Comparison of ENCODE assay signal across 11 cellular contexts in genomic region chr1:32984090-32984828, GRCh38. TPM values are rescaled to one million over a fixed set of nuclear protein-coding genes. Genes with fewer than 3 reads are reported as not detected.
DNase-seq lines count a peak whose midpoint lies in the region; ATAC-seq and TF ChIP-seq lines count a peak whose summit lies in the region.
"Had no signal": no experiment of that assay in that cellular context is flagged by ENCODE, and none has a peak within 500 bp of the region (broad histone marks: within the 10 kb centered on the region; RNA-seq: fewer than 3 reads in every experiment).

No MANE protein-coding gene starts in this region.

- no peaks in the 10 kb centered on the region for H3K36me3 Mint-ChIP-seq in activated T-cell treated with anti-CD3 and anti-CD28 coated beads, Interleukin-2, amount 50 U/mL, for 24 hours (ENCODE audit: low read depth)
- peaks cover 4% of the 10 kb centered on the region for H3K36me3 Mint-ChIP-seq in activated CD4-positive, alpha-beta T cell treated with anti-CD3 and anti-CD28 coated beads, Interleukin-2, amount 10 ng/mL, durations not matched to agents 7 days and 5 days (ENCODE audit: low read depth)
- no peaks in the 10 kb centered on the region for H3K36me3 Mint-ChIP-seq in endothelial cell (ENCODE audit: low read depth, unreplicated experiment)

- ATAC-seq in HG03108 (IDR thresholded peaks at IDR 0.05; ENCODE audit: unreplicated experiment), result no peak

- DNase-seq in activated T-cell treated with anti-CD3 and anti-CD28 coated beads, Interleukin-2, amount 50 U/mL, for 24 hours, result no peak
- DNase-seq in activated T-cell treated with anti-CD3 and anti-CD28 coated beads for 4 hours (no peak), fibroblast of peridontal ligament (ENCODE audit: extremely low read depth) (peak; percentile 81), substantia nigra (lab: John Stamatoyannopoulos, UW) (peak in 2 of 49 donors; percentile 13 to 24), LoVo (ENCODE audit: low spot score) (no peak), endothelial cell (ENCODE audit: low spot score) (no peak)
- DNase-seq in activated CD4-positive, alpha-beta T cell treated with anti-CD3 and anti-CD28 coated beads, Interleukin-2, amount 10 ng/mL, durations not matched to agents 7 days and 5 days, result peak; percentile 67
- DNase-seq: AML-193, NCI-H2029 treated with DMSO at 0.1 percent for 48 hours had no signal

- POLR2A ChIA-PET in activated CD4-positive, alpha-beta T cell treated with anti-CD3 and anti-CD28 coated beads, Interleukin-2, amount 10 ng/mL, durations not matched to agents 7 days and 5 days (lab: Charles Lee), result no interaction called here

- CTCF ChIA-PET in activated CD4-positive, alpha-beta T cell treated with anti-CD3 and anti-CD28 coated beads, Interleukin-2, amount 10 ng/mL, durations not matched to agents 7 days and 5 days (lab: Charles Lee), result interaction anchor here (0.6 to 2.3 kb wide), 9 partner anchors 9 to 1308 kb away, joined by 3 to 10 read pairs (median 5); partner anchors contain the start of gene RNF19B

- no peaks in the 10 kb centered on the region for H3K27me3 Mint-ChIP-seq in activated T-cell treated with anti-CD3 and anti-CD28 coated beads, Interleukin-2, amount 50 U/mL, for 24 hours
- no peaks in the 10 kb centered on the region for H3K27me3 Mint-ChIP-seq in activated CD4-positive, alpha-beta T cell treated with anti-CD3 and anti-CD28 coated beads, Interleukin-2, amount 10 ng/mL, durations not matched to agents 7 days and 5 days
- H3K27me3 Mint-ChIP-seq in endothelial cell (ENCODE audit: unreplicated experiment), result peaks cover 7% of the 10 kb centered on the region

- peak overlapping the region; percentile 76 for H3K27ac Mint-ChIP-seq in activated T-cell treated with anti-CD3 and anti-CD28 coated beads, Interleukin-2, amount 50 U/mL, for 24 hours
- H3K27ac Mint-ChIP-seq in activated CD4-positive, alpha-beta T cell treated with anti-CD3 and anti-CD28 coated beads, Interleukin-2, amount 10 ng/mL, durations not matched to agents 7 days and 5 days, result peak overlapping the region; percentile 72
- H3K27ac Mint-ChIP-seq in endothelial cell (ENCODE audit: unreplicated experiment), result no peak overlapping the region

- no peak overlapping the region for H3K4me3 Mint-ChIP-seq in activated T-cell treated with anti-CD3 and anti-CD28 coated beads, Interleukin-2, amount 50 U/mL, for 24 hours
- no peak overlapping the region for H3K4me3 Mint-ChIP-seq in activated CD4-positive, alpha-beta T cell treated with anti-CD3 and anti-CD28 coated beads, Interleukin-2, amount 10 ng/mL, durations not matched to agents 7 days and 5 days
- H3K4me3 Mint-ChIP-seq in endothelial cell (ENCODE audit: unreplicated experiment), result no peak overlapping the region

- no peak for TF ChIP-seq CTCF in endothelial cell (IDR thresholded peaks at IDR 0.05; ENCODE audit: unreplicated experiment)

- H3K4me1 Mint-ChIP-seq in activated T-cell treated with anti-CD3 and anti-CD28 coated beads, Interleukin-2, amount 50 U/mL, for 24 hours (ENCODE audit: low read depth), result peaks cover 66% of the 10 kb centered on the region
- H3K4me1 Mint-ChIP-seq in activated CD4-positive, alpha-beta T cell treated with anti-CD3 and anti-CD28 coated beads, Interleukin-2, amount 10 ng/mL, durations not matched to agents 7 days and 5 days, result peaks cover 78% of the 10 kb centered on the region
- H3K4me1 Mint-ChIP-seq in endothelial cell (ENCODE audit: unreplicated experiment), result peaks cover 19% of the 10 kb centered on the region

- peak overlapping the region; percentile 14 for H3K27ac ChIP-seq in substantia nigra (ENCODE audit: low read depth, low read length, poor library complexity, severe bottlenecking)
- H3K27ac ChIP-seq: vagina had no signal

- H3K9me3 Mint-ChIP-seq in activated T-cell treated with anti-CD3 and anti-CD28 coated beads, Interleukin-2, amount 50 U/mL, for 24 hours, result peaks cover 2% of the 10 kb centered on the region
- no peaks in the 10 kb centered on the region for H3K9me3 Mint-ChIP-seq in activated CD4-positive, alpha-beta T cell treated with anti-CD3 and anti-CD28 coated beads, Interleukin-2, amount 10 ng/mL, durations not matched to agents 7 days and 5 days
- H3K9me3 Mint-ChIP-seq in endothelial cell (ENCODE audit: unreplicated experiment), result no peaks in the 10 kb centered on the region

RNA-seq across cellular contexts. Expression of gene RNF19B, which starts 19.6 kb away (rescaled TPM):
- 10 to 100 TPM; 18.4 to 20.1 TPM for total RNA-seq in activated CD4-positive, alpha-beta T cell treated with anti-CD3 and anti-CD28 coated beads, Interleukin-2, amount 10 ng/mL, durations not matched to agents 7 days and 5 days
- total RNA-seq in endothelial cell (ENCODE audit: unreplicated experiment), result 18.8 TPM

RNA-seq across cellular contexts. Expression of gene AK2, which starts 52.4 kb away (rescaled TPM):
- 100 to 1,000 TPM; 181 to 193 TPM for total RNA-seq in activated CD4-positive, alpha-beta T cell treated with anti-CD3 and anti-CD28 coated beads, Interleukin-2, amount 10 ng/mL, durations not matched to agents 7 days and 5 days
- 74.6 TPM for total RNA-seq in endothelial cell (ENCODE audit: unreplicated experiment)

Comparison
In these comparisons a context has a peak if more than half of its experiments do, and no peak if none do; other contexts are left out.
1. DNase-seq: peak in activated CD4-positive, alpha-beta T cell treated with anti-CD3 and anti-CD28 coated beads, Interleukin-2, amount 10 ng/mL, durations not matched to agents 7 days and 5 days (single experiment) and fibroblast of peridontal ligament (single experiment); none in activated T-cell treated with anti-CD3 and anti-CD28 coated beads, Interleukin-2, amount 50 U/mL, for 24 hours (single experiment), activated T-cell treated with anti-CD3 and anti-CD28 coated beads for 4 hours (single experiment), LoVo (single experiment) and endothelial cell (single experiment).